In genomic region chr3:30154853-30155252, GRCh38 we compare ENCODE assay signal across 6 cellular contexts.
"Had no signal": no experiment of that assay in that cellular context is flagged by ENCODE, and none has a peak within 500 bp of the region (broad histone marks: within the 10 kb centered on the region; RNA-seq: fewer than 3 reads in every experiment).

No MANE protein-coding gene starts in this region.

- H3K27ac ChIP-seq: HL-60 had no signal

- DNase-seq: IMR-90, KBM-7 had no signal

- H3K4me3 ChIP-seq: K562 had no signal

- H3K4me1 Mint-ChIP-seq: IgD-negative memory B cell had no signal

- H3K27ac Mint-ChIP-seq: IgD-negative memory B cell had no signal

- ATAC-seq: HepG2, K562 had no signal

- H3K36me3 Mint-ChIP-seq: IgD-negative memory B cell had no signal

- H3K4me3 Mint-ChIP-seq: IgD-negative memory B cell had no signal
